Comparison of ENCODE assay signal across 8 cellular contexts in the genomic region with DNA sequence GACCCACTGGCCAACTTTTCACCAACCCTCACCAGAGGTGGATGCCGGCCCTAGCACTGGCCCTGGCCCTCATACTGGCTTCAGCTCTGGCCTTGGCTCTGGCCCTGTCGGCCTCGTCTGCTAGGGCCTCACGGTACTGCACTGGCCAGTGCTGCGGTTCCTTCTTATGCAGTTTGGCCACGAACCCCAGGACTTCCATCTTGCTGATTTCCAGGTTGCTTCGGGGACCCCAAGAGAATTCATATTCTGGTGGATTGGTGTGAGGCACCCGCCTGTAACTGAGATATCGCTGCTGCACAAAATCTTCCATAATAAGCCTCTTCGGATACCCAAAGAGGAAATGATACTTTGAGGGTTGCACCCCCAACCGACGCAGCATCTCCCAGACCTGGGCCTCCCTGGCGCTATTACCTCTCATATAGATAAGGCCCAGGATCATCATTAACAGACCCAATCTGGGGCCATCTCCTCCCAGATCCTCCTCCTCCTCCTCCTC. TPM values are rescaled to one million over a fixed set of nuclear protein-coding genes. Genes with fewer than 3 reads are reported as not detected.
A peak's percentile ranks its signal among the peaks of the same experiment; 100 is the strongest.
DNase-seq lines count a peak whose midpoint lies in the region; ATAC-seq and TF ChIP-seq lines count a peak whose summit lies in the region.

No MANE protein-coding gene starts in this region.

- no peaks in the 10 kb centered on the region for H3K27me3 Mint-ChIP-seq in dendritic cell treated with granulocyte-macrophage colony-stimulating factor and Interleukin-4, amounts not matched to agents 40 ng/mL and 50 ng/mL, for 4 days

- no peak for TF ChIP-seq POLR2A in transverse colon (IDR thresholded peaks at IDR 0.05)

- peak; percentile 50 for ATAC-seq in GM18517 (IDR thresholded peaks at IDR 0.05; ENCODE audit: unreplicated experiment)
- peak; percentile 38 for ATAC-seq in HG03025 (IDR thresholded peaks at IDR 0.05; ENCODE audit: low FRiP score, unreplicated experiment)

- H3K79me2 ChIP-seq in ACC112 (ENCODE audit: control insufficient read depth, insufficient read depth, low read length, unreplicated experiment): peaks cover 24% of the 10 kb centered on the region

- peak overlapping the region; percentile 92 for H3K4me3 ChIP-seq in ACC112 (ENCODE audit: low read depth, low read length)
- peak overlapping the region; percentile 87 for H3K4me3 ChIP-seq in mesodermal cell (ENCODE audit: extremely low read depth, insufficient read depth, low read length, poor library complexity, severe bottlenecking)
- peak overlapping the region; percentile 67 to 90 (median 78) for H3K4me3 ChIP-seq in transverse colon

- in situ Hi-C loops in transverse colon (cut with MboI; ENCODE audit: low pct_ligation_motif_present in 1 of 4, low pct_unique_long_range_greater_than_20kb in 1 of 4, low sequenced_read_pairs in 3 of 4): no loop called here

- TF ChIP-seq CTCF in transverse colon (IDR thresholded peaks at IDR 0.05): no peak

- WGBS in mesodermal cell (ENCODE audit: insufficient coverage in 2 of 2), 2 experiments: 10 to 15% methylated on average over 7 to 8 of the region's 13 CpGs
- 7% methylated on average over 11 of the region's 13 CpGs; no CpG with 5 or more reads in 1 of the 2 donors for WGBS in transverse colon (ENCODE audit: low coverage in 1 of 2), 2 donors

- DNase-seq in RPMI7951 (ENCODE audit: low read depth) (peak; percentile 22), transverse colon (peak; percentile 29), GDM1 (lab: John Stamatoyannopoulos, UW) (no peak)

- H3K4me1 ChIP-seq in ACC112 (ENCODE audit: control insufficient read depth, insufficient read depth, low read length, unreplicated experiment) (peaks cover 16% of the 10 kb centered on the region), mesodermal cell (ENCODE audit: control insufficient read depth, insufficient read depth, low read length, poor library complexity, severe bottlenecking) (peaks cover 8% of the 10 kb centered on the region), transverse colon (peaks cover 10 to 23% (median 12%) of the 10 kb centered on the region in 4 donors)

- no peaks in the 10 kb centered on the region for H3K9me3 Mint-ChIP-seq in dendritic cell treated with granulocyte-macrophage colony-stimulating factor and Interleukin-4, amounts not matched to agents 40 ng/mL and 50 ng/mL, for 4 days

- peak overlapping the region; percentile 54 for H3K27ac ChIP-seq in ACC112 (ENCODE audit: low read depth, low read length)
- H3K27ac ChIP-seq in mesodermal cell (ENCODE audit: low read depth, low read length, severe bottlenecking): peak overlapping the region; percentile 93
- H3K27ac ChIP-seq in transverse colon: peak overlapping the region; percentile 87 to 97 (median 94)

- no peaks in the 10 kb centered on the region for H3K27me3 ChIP-seq in ACC112 (ENCODE audit: insufficient read depth, low read length)
- no peaks in the 10 kb centered on the region for H3K27me3 ChIP-seq in transverse colon

- H2AFZ ChIP-seq in ACC112 (ENCODE audit: low read length, unreplicated experiment): peak overlapping the region; percentile 55

- peak overlapping the region; percentile 66 for H3K4me3 Mint-ChIP-seq in dendritic cell treated with granulocyte-macrophage colony-stimulating factor and Interleukin-4, amounts not matched to agents 40 ng/mL and 50 ng/mL, for 4 days

- no peaks in the 10 kb centered on the region for H3K36me3 Mint-ChIP-seq in dendritic cell treated with granulocyte-macrophage colony-stimulating factor and Interleukin-4, amounts not matched to agents 40 ng/mL and 50 ng/mL, for 4 days (ENCODE audit: low read depth)

- peaks cover 40% of the 10 kb centered on the region for H3K4me1 Mint-ChIP-seq in dendritic cell treated with granulocyte-macrophage colony-stimulating factor and Interleukin-4, amounts not matched to agents 40 ng/mL and 50 ng/mL, for 4 days (ENCODE audit: low read depth)

- H3K27ac Mint-ChIP-seq in dendritic cell treated with granulocyte-macrophage colony-stimulating factor and Interleukin-4, amounts not matched to agents 40 ng/mL and 50 ng/mL, for 4 days: peak overlapping the region; percentile 57

- no peak for TF ChIP-seq EP300 in transverse colon (IDR thresholded peaks at IDR 0.05; ENCODE audit: low read depth)

- intact Hi-C loops in dendritic cell treated with granulocyte-macrophage colony-stimulating factor and Interleukin-4, amounts not matched to agents 40 ng/mL and 50 ng/mL, for 4 days (cut with micrococcal nuclease): no loop called here
- intact Hi-C loops in transverse colon (cut with DNase I; ENCODE audit: low total_unique reads): no loop called here

- H3K9me3 ChIP-seq in mesodermal cell (ENCODE audit: control insufficient read depth, low read length) (peaks cover 8% of the 10 kb centered on the region), transverse colon (no peaks in the 10 kb centered on the region)

- H3K36me3 ChIP-seq in ACC112 (ENCODE audit: insufficient read depth, low read length): peaks cover 20% of the 10 kb centered on the region
- H3K36me3 ChIP-seq in mesodermal cell (ENCODE audit: control insufficient read depth, insufficient read depth, low read length): peaks cover 36% of the 10 kb centered on the region
- H3K36me3 ChIP-seq in transverse colon: no peaks in the 10 kb centered on the region

RNA-seq across cellular contexts. Expression of gene MAGEF1, which starts 0.9 kb away (rescaled TPM):
- total RNA-seq in RPMI7951 (2014; rRNA removed; shearing (Covaris generic)): 26.6 and 33.9 TPM in 2 replicates
- polyA plus RNA-seq in mesodermal cell (2013, experiment 1 of 2): 47.9 TPM
- 47.0 TPM for polyA plus RNA-seq in mesodermal cell (2013, experiment 2 of 2)
- total RNA-seq in transverse colon: 10 to 100 TPM in 3 of 4 donors, 1 to 10 TPM in 1; 4.2 to 22.5 (median 16.0) TPM
